ENCODE assay signal across 14 cellular contexts in the genomic region with DNA sequence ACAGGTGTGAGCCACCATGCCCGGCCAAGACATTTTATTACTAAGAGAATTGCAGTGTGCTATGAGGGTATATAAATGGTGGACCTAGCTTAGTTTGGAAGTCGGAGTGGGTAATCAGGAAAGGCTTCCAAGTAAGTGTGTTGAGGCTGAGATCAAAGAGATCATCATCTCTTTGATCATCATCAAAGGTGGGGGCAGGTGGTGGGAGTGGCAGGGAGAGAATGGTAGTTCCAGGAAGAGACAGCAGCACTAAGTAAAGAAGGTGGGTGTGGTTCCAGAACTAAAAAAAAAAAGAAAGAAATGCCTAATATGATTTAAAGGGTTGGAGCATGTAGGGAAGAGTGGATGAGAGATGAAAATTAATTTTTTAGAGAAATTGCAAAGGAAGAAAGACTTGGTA. TPM values are rescaled to one million over a fixed set of nuclear protein-coding genes. Genes with fewer than 3 reads are reported as not detected.
DNase-seq lines count a peak whose midpoint lies in the region; ATAC-seq and TF ChIP-seq lines count a peak whose summit lies in the region.
"Had no signal": no experiment of that assay in that cellular context is flagged by ENCODE, and none has a peak within 500 bp of the region (broad histone marks: within the 10 kb centered on the region; RNA-seq: fewer than 3 reads in every experiment).

No MANE protein-coding gene starts in this region.

- H3K36me3 Mint-ChIP-seq in activated CD4-positive, alpha-beta T cell treated with anti-CD3 and anti-CD28 coated beads, Interleukin-2, amount 10 ng/mL, durations not matched to agents 7 days and 5 days (ENCODE audit: low read depth) = peaks cover 2% of the 10 kb centered on the region
- H3K36me3 Mint-ChIP-seq: CD4-positive, alpha-beta memory T cell had no signal

- no peaks in the 10 kb centered on the region for H3K4me1 ChIP-seq in DND-41 (ENCODE audit: insufficient read depth, low read length)
- H3K4me1 ChIP-seq in mucosa of descending colon (ENCODE audit: low read depth) = no peaks in the 10 kb centered on the region

- CTCF ChIA-PET in activated CD4-positive, alpha-beta T cell treated with anti-CD3 and anti-CD28 coated beads, Interleukin-2, amount 10 ng/mL, durations not matched to agents 7 days and 5 days (lab: Charles Lee) = no interaction called here

- H2AFZ ChIP-seq in DND-41 (ENCODE audit: low read depth, low read length) = no peak overlapping the region

- intact Hi-C loops in mucosa of descending colon (cut with DNase I, micrococcal nuclease) = no loop called here

- no peak overlapping the region for H3K27ac ChIP-seq in DND-41 (ENCODE audit: low read length)
- peak overlapping the region; percentile 60 for H3K27ac ChIP-seq in angular gyrus (ENCODE audit: low read depth, low read length)

- DNase-seq in activated CD4-positive, alpha-beta T cell treated with anti-CD3 and anti-CD28 coated beads, Interleukin-2, amount 10 ng/mL, durations not matched to agents 7 days and 5 days = no peak
- DNase-seq in activated CD4-positive, alpha-beta T cell treated with anti-CD3 and anti-CD28 coated beads for 1 hour = no peak
- DNase-seq in DND-41 (peak; percentile 27), mucosa of descending colon (peak in 1 of 3 donors; percentile 12), NCI-H2171 (lab: John Stamatoyannopoulos, UW) (no peak), RPMI8226 (no peak)
- DNase-seq: C1 segment of cervical spinal cord; CD4-positive, alpha-beta memory T cell; DMS153; DMS79 treated with DMSO at 0.1 percent for 48 hours; GDM1 had no signal

- H3K9me3 ChIP-seq in DND-41 (ENCODE audit: insufficient read depth, low read length, severe bottlenecking) (no peaks in the 10 kb centered on the region), mucosa of descending colon (no peaks in the 10 kb centered on the region)
- H3K9me3 ChIP-seq: HAP-1 had no signal

- no peak overlapping the region for H3K9ac ChIP-seq in DND-41 (ENCODE audit: low read depth, low read length)

- H3K9me3 Mint-ChIP-seq in activated CD4-positive, alpha-beta T cell treated with anti-CD3 and anti-CD28 coated beads, Interleukin-2, amount 10 ng/mL, durations not matched to agents 7 days and 5 days = no peaks in the 10 kb centered on the region

- H3K36me3 ChIP-seq in DND-41 (ENCODE audit: insufficient read depth, low read length) = 0 out of 2 replicates have a peak, but pooled peaks cover 4% of the 10 kb centered on the region
- no peaks in the 10 kb centered on the region for H3K36me3 ChIP-seq in mucosa of descending colon (ENCODE audit: low read depth)
- H3K36me3 ChIP-seq: HAP-1 had no signal

- POLR2A ChIA-PET in activated CD4-positive, alpha-beta T cell treated with anti-CD3 and anti-CD28 coated beads, Interleukin-2, amount 10 ng/mL, durations not matched to agents 7 days and 5 days (lab: Charles Lee) = no interaction called here

- no peaks in the 10 kb centered on the region for H4K20me1 ChIP-seq in DND-41 (ENCODE audit: insufficient read depth, low read length)

- no peaks in the 10 kb centered on the region for H3K27me3 ChIP-seq in DND-41 (ENCODE audit: insufficient read depth, low read length, poor library complexity)

- H3K4me3 ChIP-seq in DND-41 (ENCODE audit: low read depth in 1 of 2, low read length in 2 of 2) = no peak overlapping the region
- H3K4me3 ChIP-seq in mucosa of descending colon = no peak overlapping the region
- H3K4me3 ChIP-seq: HAP-1 had no signal

- peaks cover 7% of the 10 kb centered on the region for H3K27me3 Mint-ChIP-seq in activated CD4-positive, alpha-beta T cell treated with anti-CD3 and anti-CD28 coated beads, Interleukin-2, amount 10 ng/mL, durations not matched to agents 7 days and 5 days
- H3K27me3 Mint-ChIP-seq: B cell; CD4-positive, alpha-beta memory T cell had no signal

- no peak overlapping the region for H3K4me2 ChIP-seq in DND-41 (ENCODE audit: insufficient read depth, low read length)

- TF ChIP-seq CTCF in DND-41 (IDR thresholded peaks at IDR 0.05; ENCODE audit: borderline replicate concordance, extremely low read depth, low read length, poor library complexity, severe bottlenecking) (no peak), mucosa of descending colon (IDR thresholded peaks at IDR 0.05) (no peak)

- peaks cover 44% of the 10 kb centered on the region for H3K4me1 Mint-ChIP-seq in activated CD4-positive, alpha-beta T cell treated with anti-CD3 and anti-CD28 coated beads, Interleukin-2, amount 10 ng/mL, durations not matched to agents 7 days and 5 days

- no peak for ATAC-seq in DND-41 (ENCODE audit: insufficient read depth, low read depth)
- ATAC-seq in mucosa of descending colon = peak; percentile 55

- H3K79me2 ChIP-seq in DND-41 (ENCODE audit: insufficient read depth, low read length) = no peaks in the 10 kb centered on the region

- peak overlapping the region; percentile 64 for H3K27ac Mint-ChIP-seq in activated CD4-positive, alpha-beta T cell treated with anti-CD3 and anti-CD28 coated beads, Interleukin-2, amount 10 ng/mL, durations not matched to agents 7 days and 5 days
- H3K27ac Mint-ChIP-seq: B cell had no signal

- no peak overlapping the region for H3K4me3 Mint-ChIP-seq in activated CD4-positive, alpha-beta T cell treated with anti-CD3 and anti-CD28 coated beads, Interleukin-2, amount 10 ng/mL, durations not matched to agents 7 days and 5 days
- H3K4me3 Mint-ChIP-seq: B cell had no signal

RNA-seq across cellular contexts. Expression of a gene that starts 14.7 kb away (rescaled TPM):
- 1 to 10 TPM; 2.9 to 4.4 TPM for total RNA-seq in activated CD4-positive, alpha-beta T cell treated with anti-CD3 and anti-CD28 coated beads, Interleukin-2, amount 10 ng/mL, durations not matched to agents 7 days and 5 days
- 1 to 10 TPM in 2 of 3 donors, under 1 TPM in 1; 0.84 to 1.8 (median 1.5) TPM for total RNA-seq in mucosa of descending colon

RNA-seq across cellular contexts. Expression of a gene that starts 48.1 kb away (rescaled TPM):
- total RNA-seq in activated CD4-positive, alpha-beta T cell treated with anti-CD3 and anti-CD28 coated beads, Interleukin-2, amount 10 ng/mL, durations not matched to agents 7 days and 5 days = 10 to 100 TPM; 17.5 to 18.9 TPM
- total RNA-seq in mucosa of descending colon = 10 to 100 TPM; 10.7 to 20.6 (median 17.9) TPM
